27 cellular contexts compared by ENCODE assay signal in the genomic region with DNA sequence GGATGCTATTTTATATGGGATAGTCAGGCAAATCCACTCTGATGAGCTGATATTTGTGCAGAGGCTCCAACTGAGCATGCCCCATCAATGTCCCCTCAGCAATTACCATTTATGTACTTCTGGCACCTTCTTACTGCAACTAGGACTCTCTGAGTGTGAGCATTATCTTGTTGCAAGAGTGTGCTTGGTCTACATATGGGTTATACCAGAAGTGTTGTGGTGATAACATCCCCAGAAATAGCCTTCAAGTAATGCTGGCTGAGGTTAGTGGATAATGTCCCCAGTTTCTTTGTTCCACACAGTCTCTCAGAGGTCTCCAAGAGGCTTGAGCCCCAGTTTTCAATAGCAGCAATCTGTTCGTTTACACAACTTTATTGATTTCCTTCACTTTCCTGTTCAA.
"Had no signal": no experiment of that assay in that cellular context is flagged by ENCODE, and none has a peak within 500 bp of the region (broad histone marks: within the 10 kb centered on the region; RNA-seq: fewer than 3 reads in every experiment).

No MANE protein-coding gene starts in this region.

- H3K36me3 Mint-ChIP-seq: activated naive CD4-positive, alpha-beta T cell treated with anti-CD3 and anti-CD28 coated beads, Interleukin-2, amount 50 U/mL, for 24 hours; WTC11 had no signal

- H3K4me1 ChIP-seq: breast epithelium, Peyer's patch had no signal

- H3K27me3 ChIP-seq: breast epithelium, Peyer's patch had no signal

- H3K4me1 Mint-ChIP-seq: activated naive CD4-positive, alpha-beta T cell treated with anti-CD3 and anti-CD28 coated beads, Interleukin-2, amount 50 U/mL, for 24 hours; central memory CD8-positive, alpha-beta T cell; T-helper 17 cell; WTC11 had no signal

- ATAC-seq: activated CD8-positive, alpha-beta T cell treated with anti-CD3 and anti-CD28 coated beads, Interleukin-2, amount 10 ng/mL, durations not matched to agents 7 days and 5 days; T-helper 17 cell; WTC11 had no signal

- H3K27me3 Mint-ChIP-seq: activated naive CD4-positive, alpha-beta T cell treated with anti-CD3 and anti-CD28 coated beads, Interleukin-2, amount 50 U/mL, for 24 hours; central memory CD8-positive, alpha-beta T cell; T-helper 17 cell had no signal

- H3K9me3 Mint-ChIP-seq: activated naive CD4-positive, alpha-beta T cell treated with anti-CD3 and anti-CD28 coated beads, Interleukin-2, amount 50 U/mL, for 24 hours; activated T-helper 1 cell treated with anti-CD3 and anti-CD28 coated beads, Interleukin-12 subunit alpha, Interleukin-12 subunit beta, Interleukin-2, Interleukin-4 antibody, amounts not matched to agents 30 ng/mL and 10 ng/mL and 1 ng/mL, durations not matched to agents 14 hours and 24 hours and 36 hours; WTC11 had no signal

- H3K27ac Mint-ChIP-seq: activated CD8-positive, alpha-beta T cell treated with anti-CD3 and anti-CD28 coated beads, Interleukin-2, amount 10 ng/mL, durations not matched to agents 7 days and 5 days; activated naive CD4-positive, alpha-beta T cell treated with anti-CD3 and anti-CD28 coated beads, Interleukin-2, amount 50 U/mL, for 24 hours; activated T-helper 1 cell treated with anti-CD3 and anti-CD28 coated beads, Interleukin-12 subunit alpha, Interleukin-12 subunit beta, Interleukin-2, Interleukin-4 antibody, amounts not matched to agents 30 ng/mL and 10 ng/mL and 1 ng/mL, durations not matched to agents 14 hours and 24 hours and 36 hours; T-helper 17 cell; WTC11 had no signal

- DNase-seq: activated CD4-positive, alpha-beta T cell treated with anti-CD3 and anti-CD28 coated beads for 48 hours; activated CD4-positive, alpha-beta T cell treated with anti-CD3 and anti-CD28 coated beads, Interleukin-2, amount 50 U/mL, for 4 hours; activated CD4-positive, CD25-positive, alpha-beta regulatory T cell treated with anti-CD3 and anti-CD28 coated beads, Interleukin-2, amount 50 U/mL, for 72 hours; activated CD8-positive, alpha-beta memory T cell treated with anti-CD3 and anti-CD28 coated beads, Interleukin-2, amount 50 U/mL, for 48 hours; activated CD8-positive, alpha-beta T cell treated with anti-CD3 and anti-CD28 coated beads, Interleukin-2, amount 10 ng/mL, durations not matched to agents 7 days and 5 days; activated effector memory CD4-positive, alpha-beta T cell treated with Interleukin-2 at 50 U/mL for 16 hours; activated naive CD4-positive, alpha-beta T cell; activated T-cell treated with anti-CD3 and anti-CD28 coated beads, Interleukin-2, amount 50 U/mL, for 1 hour; aorta; Karpas-422; NCI-H1105 treated with DMSO at 0.1 percent for 48 hours; NCI-H146; NCI-H187 treated with DMSO at 0.1 percent for 48 hours; NCI-H2081 treated with DMSO at 0.1 percent for 48 hours; NCI-H2171 treated with DMSO at 0.1 percent for 48 hours; NCI-H226; NCI-H526; NCI-H774; Peyer's patch; SIG-M5; T-helper 17 cell; T-helper 9 cell had no signal

- H3K4me3 Mint-ChIP-seq: activated CD8-positive, alpha-beta T cell treated with anti-CD3 and anti-CD28 coated beads, Interleukin-2, amount 10 ng/mL, durations not matched to agents 7 days and 5 days; activated naive CD4-positive, alpha-beta T cell treated with anti-CD3 and anti-CD28 coated beads, Interleukin-2, amount 50 U/mL, for 24 hours; activated T-helper 1 cell treated with anti-CD3 and anti-CD28 coated beads, Interleukin-12 subunit alpha, Interleukin-12 subunit beta, Interleukin-2, Interleukin-4 antibody, amounts not matched to agents 30 ng/mL and 10 ng/mL and 1 ng/mL, durations not matched to agents 14 hours and 24 hours and 36 hours; central memory CD8-positive, alpha-beta T cell; T-helper 17 cell; WTC11 had no signal

- H3K9me3 ChIP-seq: breast epithelium, Peyer's patch had no signal

- H3K36me3 ChIP-seq: breast epithelium, Peyer's patch had no signal

- H3K4me3 ChIP-seq: breast epithelium, Peyer's patch had no signal

- H3K27ac ChIP-seq: breast epithelium, Peyer's patch had no signal
